Comparison of ENCODE assay signal across 18 cellular contexts in genomic region chr1:10722803-10723202, GRCh38.
"Had no signal": no experiment of that assay in that cellular context is flagged by ENCODE, and none has a peak within 500 bp of the region (broad histone marks: within the 10 kb centered on the region; RNA-seq: fewer than 3 reads in every experiment).

No MANE protein-coding gene starts in this region.

- H3K4me2 ChIP-seq: SK-N-SH had no signal

- H3K36me3 Mint-ChIP-seq: immature natural killer cell, memory B cell, T-cell had no signal

- H3K27ac ChIP-seq: right lobe of liver had no signal

- DNase-seq: activated CD4-positive, alpha-beta T cell treated with anti-CD3 and anti-CD28 coated beads for 1 hour; activated CD4-positive, alpha-beta T cell treated with anti-CD3 and anti-CD28 coated beads, Interleukin-2, amount 50 U/mL, for 4 hours; activated naive CD4-positive, alpha-beta T cell treated with anti-CD3 and anti-CD28 coated beads for 36 hours; activated naive CD8-positive, alpha-beta T cell treated with anti-CD3 and anti-CD28 coated beads, Interleukin-2, amount 50 U/mL, for 24 hours; activated T-cell treated with anti-CD3 and anti-CD28 coated beads for 4 hours; aorta; esophagus squamous epithelium; glutamatergic neuron; immature natural killer cell; occipital lobe; right lobe of liver; SK-N-SH; stimulated activated CD4-positive, alpha-beta T cell treated with anti-CD3 and anti-CD28 coated beads, Interleukin-1b, Interleukin-23, amount 100 ng/mL, for 48 hours; T-cell; T-helper 9 cell had no signal

- ATAC-seq: activated naive CD8-positive, alpha-beta T cell treated with anti-CD3 and anti-CD28 coated beads, Interleukin-2, amount 50 U/mL, for 24 hours; right lobe of liver; T-cell had no signal

- H3K36me3 ChIP-seq: right lobe of liver had no signal

- H3K9me3 Mint-ChIP-seq: activated naive CD4-positive, alpha-beta T cell treated with anti-CD3 and anti-CD28 coated beads for 36 hours; activated naive CD8-positive, alpha-beta T cell treated with anti-CD3 and anti-CD28 coated beads, Interleukin-2, amount 50 U/mL, for 24 hours; activated T-helper 2 cell treated with anti-CD3 and anti-CD28 coated beads, Interferon-gamma antibody, Interleukin-2, Interleukin-4, amounts not matched to agents 10 μg/mL and 5 μg/mL and 100 μg/mL, durations not matched to agents 14 hours and 24 hours and 36 hours; immature natural killer cell; memory B cell; nephron; T-cell had no signal

- H3K4me3 ChIP-seq: esophagus squamous epithelium, right lobe of liver had no signal

- H3K27ac Mint-ChIP-seq: activated naive CD4-positive, alpha-beta T cell treated with anti-CD3 and anti-CD28 coated beads for 36 hours; activated naive CD8-positive, alpha-beta T cell treated with anti-CD3 and anti-CD28 coated beads, Interleukin-2, amount 50 U/mL, for 24 hours; activated T-helper 2 cell treated with anti-CD3 and anti-CD28 coated beads, Interferon-gamma antibody, Interleukin-2, Interleukin-4, amounts not matched to agents 10 μg/mL and 5 μg/mL and 100 μg/mL, durations not matched to agents 14 hours and 24 hours and 36 hours; immature natural killer cell; memory B cell; T-cell had no signal

- H3K4me1 Mint-ChIP-seq: activated naive CD8-positive, alpha-beta T cell treated with anti-CD3 and anti-CD28 coated beads, Interleukin-2, amount 50 U/mL, for 24 hours; immature natural killer cell; memory B cell; T-cell had no signal

- H3K27me3 Mint-ChIP-seq: activated naive CD8-positive, alpha-beta T cell treated with anti-CD3 and anti-CD28 coated beads, Interleukin-2, amount 50 U/mL, for 24 hours had no signal

- H3K9ac ChIP-seq: SK-N-SH had no signal

- H3K27me3 ChIP-seq: esophagus squamous epithelium, right lobe of liver had no signal

- H3K9me3 ChIP-seq: esophagus squamous epithelium, right lobe of liver, SK-N-SH had no signal

- H3K4me3 Mint-ChIP-seq: activated naive CD4-positive, alpha-beta T cell treated with anti-CD3 and anti-CD28 coated beads for 36 hours; activated naive CD8-positive, alpha-beta T cell treated with anti-CD3 and anti-CD28 coated beads, Interleukin-2, amount 50 U/mL, for 24 hours; immature natural killer cell; memory B cell; nephron; T-cell had no signal
